In genomic region chr11:31687861-31688260, GRCh38 we compare ENCODE assay signal across 18 cellular contexts.
"Had no signal": no experiment of that assay in that cellular context is flagged by ENCODE, and none has a peak within 500 bp of the region (broad histone marks: within the 10 kb centered on the region; RNA-seq: fewer than 3 reads in every experiment).

No MANE protein-coding gene starts in this region.

- ATAC-seq: natural killer cell; right lobe of liver; stimulated activated memory B cell treated with anti-CD40 and anti-IgM and Interleukin-4, amounts not matched to agents 10 μg/mL and 1 μg/mL and 100 μg/mL, for 72 hours; stimulated activated naive CD8-positive, alpha-beta T cell treated with anti-CD3 and anti-CD28 coated beads, Interleukin-15, amount 100 ng/mL, for 72 hours had no signal

- DNase-seq: hippocampal formation; kidney; left ventricle myocardium inferior; mesendoderm; naive B cell; natural killer cell; nephron progenitor cell; ovary; right lobe of liver; stimulated activated CD4-positive, alpha-beta T cell treated with anti-CD3 and anti-CD28 coated beads, Interleukin-1b, Interleukin-23, amount 100 ng/mL, for 48 hours; stimulated activated CD4-positive, alpha-beta T cell treated with anti-CD3 and anti-CD28 coated beads, Interleukin-2, amount 100 ng/mL, for 48 hours; stimulated activated CD4-positive, alpha-beta T cell treated with anti-CD3 and anti-CD28 coated beads, Interleukin-4, amount 100 ng/mL, for 4 hours; stimulated activated CD8-positive, alpha-beta memory T cell treated with anti-CD3 and anti-CD28 coated beads, Interleukin-4, amount 100 ng/mL, for 48 hours; stimulated activated naive CD4-positive, alpha-beta T cell treated with Interleukin-2 at 50 U/mL for 16 hours; stimulated activated naive CD8-positive, alpha-beta T cell treated with anti-CD3 and anti-CD28 coated beads, Interleukin-15, amount 100 ng/mL, for 72 hours; substantia nigra; uterus had no signal
